In genomic region chr13:20446405-20446804, GRCh38 we compare ENCODE assay signal across 26 cellular contexts.
"Had no signal": no experiment of that assay in that cellular context is flagged by ENCODE, and none has a peak within 500 bp of the region (broad histone marks: within the 10 kb centered on the region; RNA-seq: fewer than 3 reads in every experiment).

No MANE protein-coding gene starts in this region.

- H3K9me3 ChIP-seq: body of pancreas had no signal

- ATAC-seq: activated naive CD4-positive, alpha-beta T cell treated with anti-CD3 and anti-CD28 coated beads, Interleukin-2, amount 50 U/mL, for 72 hours; activated naive CD8-positive, alpha-beta T cell treated with anti-CD3 and anti-CD28 coated beads, Interleukin-2, amount 50 U/mL, for 24 hours; activated T-cell treated with anti-CD3 and anti-CD28 coated beads, Interleukin-2, amount 50 U/mL, for 4 hours; body of pancreas; PC-3; T-helper 17 cell; WTC11 had no signal

- H3K27ac ChIP-seq: ascending aorta, body of pancreas had no signal

- DNase-seq: activated CD4-positive, alpha-beta memory T cell treated with anti-CD3 and anti-CD28 coated beads for 36 hours; activated CD4-positive, alpha-beta T cell treated with anti-CD3 and anti-CD28 coated beads, Interleukin-2, amount 10 ng/mL, durations not matched to agents 7 days and 5 days; activated CD4-positive, CD25-positive, alpha-beta regulatory T cell treated with anti-CD3 and anti-CD28 coated beads, Interleukin-2, amount 50 U/mL, for 72 hours; activated CD8-positive, alpha-beta memory T cell treated with anti-CD3 and anti-CD28 coated beads for 24 hours; activated effector memory CD4-positive, alpha-beta T cell treated with anti-CD3 and anti-CD28 coated beads, Interleukin-2, amount 50 U/mL, for 16 hours; activated naive CD4-positive, alpha-beta T cell treated with Interleukin-2 at 50 U/mL for 16 hours; activated naive CD8-positive, alpha-beta T cell treated with anti-CD3 and anti-CD28 coated beads, Interleukin-2, amount 50 U/mL, for 24 hours; activated T-cell treated with anti-CD3 and anti-CD28 coated beads, Interleukin-2, amount 50 U/mL, for 4 hours; amniotic stem cell; body of pancreas; MG63; MV-4-11; NCI-H1105; NCI-H1436; NCI-H1694 treated with DMSO at 0.1 percent for 48 hours; NCI-H2081; NCI-H446; NCI-H524; PC-3; SIG-M5; T-helper 17 cell; T-helper 9 cell had no signal

- H3K4me1 ChIP-seq: ascending aorta had no signal

- H3K36me3 ChIP-seq: ascending aorta, MG63 had no signal

- H3K4me3 ChIP-seq: ascending aorta, body of pancreas, MG63 had no signal

- H3K27me3 ChIP-seq: ascending aorta, body of pancreas, MG63 had no signal

- FAIRE-seq: RCC 7860 had no signal
